In the genomic region with DNA sequence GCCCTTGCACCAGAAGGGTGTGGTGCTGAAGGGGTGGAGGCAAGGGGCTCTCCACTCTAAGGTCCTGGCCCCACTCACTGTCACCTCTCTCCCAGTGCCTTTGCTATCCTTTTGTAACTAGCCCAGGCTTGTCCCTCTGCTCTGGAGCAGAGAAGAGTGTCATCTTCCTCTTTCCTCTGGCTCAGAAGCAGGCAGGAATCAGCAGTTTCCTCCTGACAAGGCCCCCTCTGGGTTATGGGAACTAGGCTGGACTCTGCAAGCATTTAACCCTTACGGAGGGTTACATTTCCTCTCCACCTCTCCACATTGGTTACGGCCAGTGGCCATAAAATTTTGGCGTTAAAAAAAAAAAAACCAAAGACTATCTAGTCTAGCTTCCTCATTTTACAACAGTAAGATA, we compare ENCODE assay signal across 15 cellular contexts. TPM values are rescaled to one million over a fixed set of nuclear protein-coding genes. Genes with fewer than 3 reads are reported as not detected.
DNase-seq lines count a peak whose midpoint lies in the region; ATAC-seq and TF ChIP-seq lines count a peak whose summit lies in the region.
"Had no signal": no experiment of that assay in that cellular context is flagged by ENCODE, and none has a peak within 500 bp of the region (broad histone marks: within the 10 kb centered on the region; RNA-seq: fewer than 3 reads in every experiment).

No MANE protein-coding gene starts in this region.

- H3K4me1 ChIP-seq in mammary epithelial cell (ENCODE audit: insufficient read depth, low read length) (peaks cover 68% of the 10 kb centered on the region), BE2C (no peaks in the 10 kb centered on the region)
- H3K4me1 ChIP-seq: Caco-2 had no signal

- peaks cover 10% of the 10 kb centered on the region for H3K36me3 ChIP-seq in mammary epithelial cell (ENCODE audit: insufficient read depth, low read length)
- H3K36me3 ChIP-seq in BE2C, result peaks cover 49% of the 10 kb centered on the region

- no peak for TF ChIP-seq CTCF in mammary epithelial cell (conservative IDR thresholded peaks at IDR 0.05 in 1 of 2, IDR thresholded peaks at IDR 0.05 in 1 of 2; ENCODE audit: extremely low read depth in 1 of 2, insufficient read depth in 1 of 2, low read depth in 1 of 2, low read length in 2 of 2)
- no peak for TF ChIP-seq CTCF in BE2C (IDR thresholded peaks at IDR 0.05; ENCODE audit: low read depth, low read length)

- intact Hi-C loops in Right ventricle myocardium inferior (cut with DNase I), result no loop called here
- intact Hi-C loops in cardiac septum (cut with DNase I), result loop anchor here (5.0 kb wide), 1 partner anchor 41 kb away; no protein-coding TSS in a partner anchor
- intact Hi-C loops in mammary epithelial cell (cut with micrococcal nuclease), result no loop called here

- in situ Hi-C loops in mammary epithelial cell (cut with MboI; ENCODE audit: low sequenced_read_pairs in 2 of 2), result no loop called here

- H3K9me3 ChIP-seq in mammary epithelial cell (replicated peaks; ENCODE audit: insufficient read depth, low read length), result no peaks in the 10 kb centered on the region
- H3K9me3 ChIP-seq in BE2C, result no peaks in the 10 kb centered on the region
- H3K9me3 ChIP-seq: Caco-2 had no signal

- dilution Hi-C loops in mammary epithelial cell (cut with HindIII; ENCODE audit: low sequenced_read_pairs), result no loop called here

- H3K27ac ChIP-seq in mammary epithelial cell (ENCODE audit: insufficient read depth, low read depth, low read length), result peak overlapping the region; percentile 38
- H3K27ac ChIP-seq: SK-N-MC had no signal

- peaks cover 81% of the 10 kb centered on the region for H3K79me2 ChIP-seq in mammary epithelial cell (ENCODE audit: insufficient read depth, low read length)

- H3K4me2 ChIP-seq in mammary epithelial cell (ENCODE audit: insufficient read depth, low read depth, low read length), result peak overlapping the region; percentile 37

- no peak overlapping the region for H2AFZ ChIP-seq in mammary epithelial cell (ENCODE audit: low read depth, low read length)

- no TSS peak for BruUV-seq in mammary epithelial cell (replicated peaks; lab: Mats Ljungman, UMichigan)

- 52% methylated on average over 3 of the region's 3 CpGs for WGBS in mammary epithelial cell (ENCODE audit: low coverage, missing lambda C conversion rate)

- H3K27me3 ChIP-seq in mammary epithelial cell (ENCODE audit: insufficient read depth, low read length), result no peaks in the 10 kb centered on the region
- no peaks in the 10 kb centered on the region for H3K27me3 ChIP-seq in BE2C

- H3K9ac ChIP-seq in mammary epithelial cell (ENCODE audit: insufficient read depth, low read length), result no peak overlapping the region

- H4K20me1 ChIP-seq in mammary epithelial cell (ENCODE audit: insufficient read depth, low read length), result no peaks in the 10 kb centered on the region

- H3K4me3 ChIP-seq in mammary epithelial cell (replicated peaks in 1 of 3; ENCODE audit: insufficient read depth in 1 of 3, low read depth in 2 of 3, low read length in 3 of 3) (no peak overlapping the region), BE2C (ENCODE audit: low read depth, low read length) (no peak overlapping the region)
- H3K4me3 ChIP-seq: SK-N-MC, skin epidermis had no signal

- CTCF ChIA-PET in mammary epithelial cell (lab: Charles Lee; ENCODE audit: low non-redundant PET), result no interaction called here

- peak; percentile 47 for ATAC-seq in Right ventricle myocardium inferior
- ATAC-seq in left lobe of liver, result peak; percentile 66
- no peak for ATAC-seq in GM21367 (IDR thresholded peaks at IDR 0.05; ENCODE audit: unreplicated experiment)
- ATAC-seq: activated T-cell treated with anti-CD3 and anti-CD28 coated beads, Interleukin-2, amount 50 U/mL, for 72 hours had no signal

- DNase-seq in Right ventricle myocardium inferior (ENCODE audit: missing footprints) (no peak), cardiac septum (ENCODE audit: low spot score) (no peak), mammary epithelial cell (peak; percentile 33), left lobe of liver (ENCODE audit: low spot score) (no peak), activated T-cell treated with anti-CD3 and anti-CD28 coated beads for 4 hours (no peak), nucleus accumbens (lab: John Stamatoyannopoulos, UW) (no peak), BE2C (no peak)
- DNase-seq: activated CD4-positive, alpha-beta T cell treated with anti-CD3 and anti-CD28 coated beads for 1 hour; activated T-cell treated with anti-CD3 and anti-CD28 coated beads, Interleukin-2, amount 50 U/mL, for 72 hours; amniotic stem cell; Caco-2; NCI-H748 treated with DMSO at 0.1 percent for 48 hours had no signal

RNA-seq across cellular contexts. Expression of gene PLXNA2, which starts 30.4 kb away (rescaled TPM):
- 15.3 TPM for total RNA-seq in Right ventricle myocardium inferior
- total RNA-seq in cardiac septum, result 23.8 TPM
- total RNA-seq in mammary epithelial cell, result 10 to 100 TPM in 1 of 2 donors, 1 to 10 TPM in 1; 6.5 to 42.9 TPM
- 11.5 TPM for polyA plus RNA-seq in mammary epithelial cell
- 45.4 TPM for polyA minus RNA-seq in mammary epithelial cell
- 9.3 TPM for total RNA-seq in left lobe of liver
- polyA plus RNA-seq in BE2C (2012; ENCODE audit: insufficient read depth, insufficient read length, low read depth), result 11.4 TPM
